Comparison of ENCODE assay signal across 11 cellular contexts in the genomic region with DNA sequence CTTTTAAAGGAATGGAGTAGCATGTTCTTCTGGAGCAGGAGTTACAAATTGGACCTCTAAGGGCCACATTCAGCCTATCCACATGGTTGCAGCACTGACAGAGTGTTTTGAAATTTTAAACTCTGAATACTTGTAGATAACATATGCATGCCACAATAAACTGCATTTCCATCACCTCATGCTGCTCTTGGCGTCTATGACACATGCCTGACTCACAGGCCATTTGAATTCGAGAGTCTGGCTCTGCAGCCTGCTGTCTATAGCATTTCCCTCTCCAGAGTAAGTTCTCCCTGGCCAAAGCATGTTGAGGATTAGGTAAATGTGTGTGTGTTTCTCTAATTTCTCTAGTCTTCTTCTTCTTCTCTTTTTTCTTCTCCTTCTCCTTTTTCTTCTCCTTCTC. TPM values are rescaled to one million over a fixed set of nuclear protein-coding genes. Genes with fewer than 3 reads are reported as not detected.
DNase-seq lines count a peak whose midpoint lies in the region; ATAC-seq and TF ChIP-seq lines count a peak whose summit lies in the region.
"Had no signal": no experiment of that assay in that cellular context is flagged by ENCODE, and none has a peak within 500 bp of the region (broad histone marks: within the 10 kb centered on the region; RNA-seq: fewer than 3 reads in every experiment).

No MANE protein-coding gene starts in this region.

- H3K27me3 ChIP-seq in A673 (replicated peaks; ENCODE audit: insufficient read depth, low read depth, low read length, poor library complexity) (no peaks in the 10 kb centered on the region), adipocyte (replicated peaks; ENCODE audit: control insufficient read depth, insufficient read depth, low read length) (peaks cover 11% of the 10 kb centered on the region)
- H3K27me3 ChIP-seq: gastroesophageal sphincter had no signal

- H3K4me1 ChIP-seq in A673 (ENCODE audit: insufficient read depth, low read length, poor library complexity, severe bottlenecking) = no peaks in the 10 kb centered on the region
- peaks cover 4% of the 10 kb centered on the region; the same call in 1 of the 2 replicates for H3K4me1 ChIP-seq in HEK293 (ENCODE audit: control insufficient read depth, insufficient read depth, low read length)
- peaks cover 8% of the 10 kb centered on the region for H3K4me1 ChIP-seq in adipocyte (ENCODE audit: control insufficient read depth, insufficient read depth, low read length)

- H3K9me3 ChIP-seq in A673 (ENCODE audit: low read depth, low read length, poor library complexity, severe bottlenecking) (no peaks in the 10 kb centered on the region), HEK293 (ENCODE audit: control insufficient read depth, insufficient read depth, low read depth, low read length) (no peaks in the 10 kb centered on the region), adipocyte (ENCODE audit: control insufficient read depth, low read length) (no peaks in the 10 kb centered on the region)
- H3K9me3 ChIP-seq: gastroesophageal sphincter had no signal

- CTCF ChIA-PET in A673 (lab: Charles Lee) = no interaction called here
- CTCF ChIA-PET in HEK293 (lab: Yijun Ruan, JAX) = interaction anchor here (0.7 to 1.5 kb wide), 4 partner anchors 9 to 378 kb away, joined by 3 to 5 read pairs (median 4); no protein-coding TSS in a partner anchor

- H3K36me3 ChIP-seq in A673 (ENCODE audit: insufficient read depth, low read length, poor library complexity, severe bottlenecking) (no peaks in the 10 kb centered on the region), HEK293 (ENCODE audit: control insufficient read depth in 2 of 2, insufficient read depth in 1 of 2, low read length in 2 of 2) (no peaks in the 10 kb centered on the region), adipocyte (ENCODE audit: control insufficient read depth, insufficient read depth, low read length, severe bottlenecking) (no peaks in the 10 kb centered on the region)
- H3K36me3 ChIP-seq: gastroesophageal sphincter had no signal

- no peak overlapping the region for H3K4me3 ChIP-seq in A673 (ENCODE audit: low read depth, low read length, poor library complexity, severe bottlenecking)
- H3K4me3 ChIP-seq in HEK293 (ENCODE audit: low read depth, low read length) = no peak overlapping the region
- no peak overlapping the region for H3K4me3 ChIP-seq in adipocyte (ENCODE audit: low read length)
- H3K4me3 ChIP-seq: gastroesophageal sphincter had no signal

- no TSS peak for BruUV-seq in A673 (replicated peaks; lab: Mats Ljungman, UMichigan)

- intact Hi-C loops in A673 (cut with micrococcal nuclease; ENCODE audit: unreplicated experiment) = no loop called here

- POLR2A ChIA-PET in A673 (lab: Charles Lee; ENCODE audit: low non-redundant PET) = no interaction called here
- POLR2A ChIA-PET in HEK293 (lab: Yijun Ruan, JAX) = no interaction called here

- H3K27ac ChIP-seq in A673 (ENCODE audit: low read depth, low read length, poor library complexity, severe bottlenecking) = no peak overlapping the region
- H3K27ac ChIP-seq in HEK293 (ENCODE audit: extremely low read depth, low read depth, low read length) = no peak overlapping the region

- DNase-seq in A673 (ENCODE audit: low spot score) = peak; percentile 37
- DNase-seq in adipocyte (ENCODE audit: low read depth) = peak; percentile 92
- peak; percentile 35 for DNase-seq in iPS-NIHi7 (ENCODE audit: extremely low spot score)
- no peak for DNase-seq in mucosa of gallbladder (ENCODE audit: low spot score)
- no peak for DNase-seq in DMS79 treated with DMSO at 0.1 percent for 48 hours (lab: John Stamatoyannopoulos, UW)
- no peak for DNase-seq in Ammon's horn (ENCODE audit: low spot score)
- DNase-seq: activated CD4-positive, alpha-beta T cell treated with anti-CD3 and anti-CD28 coated beads for 1 hour; NCI-H1048 had no signal

- no peak for ATAC-seq in GM21390 (IDR thresholded peaks at IDR 0.05; ENCODE audit: unreplicated experiment)
- ATAC-seq: gastroesophageal sphincter had no signal

- no peak overlapping the region for H3K9ac ChIP-seq in adipocyte (ENCODE audit: low read length)

- TF ChIP-seq CTCF in A673 (conservative IDR thresholded peaks at IDR 0.05; ENCODE audit: low read depth, low read length) = no peak
- no peak for TF ChIP-seq CTCF in HEK293 (tag by site-specific recombination; IDR thresholded peaks at IDR 0.05)

TF ChIP-seq in HEK293, 187 proteins besides CTCF, POLR2A, EP300 and RAD21:
- no peak for TF ChIP-seq ZNF10 (tag by site-specific recombination; IDR thresholded peaks at IDR 0.05)
- TF ChIP-seq KLF9 (tag by site-specific recombination; IDR thresholded peaks at IDR 0.05; ENCODE audit: low read depth) = no peak
- TF ChIP-seq ZNF792 (tag by site-specific recombination; IDR thresholded peaks at IDR 0.05) = no peak
- peak; percentile 49; the same call in 1 of the 2 replicates for TF ChIP-seq PRDM1 (tag by site-specific recombination; IDR thresholded peaks at IDR 0.05)
- TF ChIP-seq ZNF600 (tag by site-specific recombination; IDR thresholded peaks at IDR 0.05) = peak; percentile 32; the same call in 1 of the 2 replicates
- TF ChIP-seq ZNF629 (tag by site-specific recombination; IDR thresholded peaks at IDR 0.05) = peak; percentile 20; the same call in 1 of the 2 replicates
- TF ChIP-seq ZNF785 (tag by site-specific recombination; IDR thresholded peaks at IDR 0.05) = no peak
- TF ChIP-seq ZNF335 (tag by site-specific recombination; conservative IDR thresholded peaks at IDR 0.05) = peak; percentile 75
- TF ChIP-seq, protein P1, sequence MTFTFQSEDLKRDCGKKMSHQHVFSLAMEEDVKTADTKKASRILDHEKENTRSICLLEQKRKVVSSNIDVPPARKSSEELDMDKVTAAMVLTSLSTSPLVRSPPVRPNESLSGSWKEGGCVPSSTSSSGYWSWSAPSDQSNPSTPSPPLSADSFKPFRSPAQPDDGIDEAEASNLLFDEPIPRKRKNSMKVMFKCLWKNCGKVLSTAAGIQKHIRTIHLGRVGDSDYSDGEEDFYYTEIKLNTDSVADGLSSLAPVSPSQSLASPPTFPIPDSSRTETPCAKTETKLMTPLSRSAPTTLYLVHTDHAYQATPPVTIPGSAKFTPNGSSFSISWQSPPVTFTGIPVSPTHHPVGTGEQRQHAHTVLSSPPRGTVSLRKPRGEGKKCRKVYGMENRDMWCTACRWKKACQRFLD (tag by site-specific recombination; IDR thresholded peaks at IDR 0.05) = no peak
- TF ChIP-seq, protein P2, sequence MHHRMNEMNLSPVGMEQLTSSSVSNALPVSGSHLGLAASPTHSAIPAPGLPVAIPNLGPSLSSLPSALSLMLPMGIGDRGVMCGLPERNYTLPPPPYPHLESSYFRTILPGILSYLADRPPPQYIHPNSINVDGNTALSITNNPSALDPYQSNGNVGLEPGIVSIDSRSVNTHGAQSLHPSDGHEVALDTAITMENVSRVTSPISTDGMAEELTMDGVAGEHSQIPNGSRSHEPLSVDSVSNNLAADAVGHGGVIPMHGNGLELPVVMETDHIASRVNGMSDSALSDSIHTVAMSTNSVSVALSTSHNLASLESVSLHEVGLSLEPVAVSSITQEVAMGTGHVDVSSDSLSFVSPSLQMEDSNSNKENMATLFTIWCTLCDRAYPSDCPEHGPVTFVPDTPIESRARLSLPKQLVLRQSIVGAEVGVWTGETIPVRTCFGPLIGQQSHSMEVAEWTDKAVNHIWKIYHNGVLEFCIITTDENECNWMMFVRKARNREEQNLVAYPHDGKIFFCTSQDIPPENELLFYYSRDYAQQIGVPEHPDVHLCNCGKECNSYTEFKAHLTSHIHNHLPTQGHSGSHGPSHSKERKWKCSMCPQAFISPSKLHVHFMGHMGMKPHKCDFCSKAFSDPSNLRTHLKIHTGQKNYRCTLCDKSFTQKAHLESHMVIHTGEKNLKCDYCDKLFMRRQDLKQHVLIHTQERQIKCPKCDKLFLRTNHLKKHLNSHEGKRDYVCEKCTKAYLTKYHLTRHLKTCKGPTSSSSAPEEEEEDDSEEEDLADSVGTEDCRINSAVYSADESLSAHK (tag by site-specific recombination; IDR thresholded peaks at IDR 0.05) = no peak
- no peak for TF ChIP-seq ZNF132 (tag by site-specific recombination; IDR thresholded peaks at IDR 0.05; ENCODE audit: borderline replicate concordance)
TF ChIP-seq in HEK293: peak in this region for 4.

RNA-seq across cellular contexts. Expression of a gene that starts 28.7 kb away (rescaled TPM):
- not detected in 2 replicates for total RNA-seq in A673 (2021)
- total RNA-seq in mucosa of gallbladder = 37.3 TPM

Comparison
In these comparisons a context has a peak if more than half of its experiments do, and no peak if none do; other contexts are left out.
1. DNase-seq: peak in A673 (single experiment), adipocyte (single experiment) and iPS-NIHi7 (single experiment); none in mucosa of gallbladder (single experiment), DMS79 treated with DMSO at 0.1 percent for 48 hours (single experiment) and Ammon's horn (single experiment).
2. RNA of a gene that starts 28.7 kb away (total RNA-seq): 37.3 TPM in mucosa of gallbladder (single experiment); not detected in A673; every median in the first group is over 10 times any median in the second.